21 cellular contexts compared by ENCODE assay signal in genomic region chr1:109443476-109443875, GRCh38. TPM values are rescaled to one million over a fixed set of nuclear protein-coding genes. Genes with fewer than 3 reads are reported as not detected.
DNase-seq lines count a peak whose midpoint lies in the region; ATAC-seq and TF ChIP-seq lines count a peak whose summit lies in the region.
"Had no signal": no experiment of that assay in that cellular context is flagged by ENCODE, and none has a peak within 500 bp of the region (broad histone marks: within the 10 kb centered on the region; RNA-seq: fewer than 3 reads in every experiment).

No MANE protein-coding gene starts in this region.

- intact Hi-C loops in thyroid gland (cut with DNase I) = no loop called here

- 62 to 71% methylated on average over 2 of the region's 2 CpGs for WGBS in thyroid gland, 2 donors

- H3K27ac ChIP-seq in thyroid gland = no peak overlapping the region
- H3K27ac ChIP-seq: A549; BLaER1 treated with 17β-estradiol and CSF1 and Interleukin-3, amounts not matched to agents 10 nM and 100 nM had no signal

- peak overlapping the region; percentile 8 for H3K9ac ChIP-seq in adipocyte (ENCODE audit: low read length)
- H3K9ac ChIP-seq: BLaER1 treated with 17β-estradiol and CSF1 and Interleukin-3, amounts not matched to agents 10 nM and 100 nM had no signal

- H3K36me3 ChIP-seq in adipocyte (ENCODE audit: control insufficient read depth, insufficient read depth, low read length, severe bottlenecking) = no peaks in the 10 kb centered on the region
- no peaks in the 10 kb centered on the region for H3K36me3 ChIP-seq in thyroid gland
- H3K36me3 ChIP-seq: BE2C; BLaER1 treated with 17β-estradiol and CSF1 and Interleukin-3, amounts not matched to agents 10 nM and 100 nM; HAP-1 had no signal

- TF ChIP-seq CTCF in fibroblast of villous mesenchyme (IDR thresholded peaks at IDR 0.05; ENCODE audit: insufficient read depth, low read depth, low read length) (no peak), thyroid gland (IDR thresholded peaks at IDR 0.05) (no peak)

- H3K4me3 ChIP-seq in adipocyte (ENCODE audit: low read length) (peak overlapping the region; percentile 35), fibroblast of villous mesenchyme (ENCODE audit: low read depth, low read length) (no peak overlapping the region), thyroid gland (replicated peaks in 1 of 3) (no peak overlapping the region)
- H3K4me3 ChIP-seq: A549; BLaER1 treated with 17β-estradiol and CSF1 and Interleukin-3, amounts not matched to agents 10 nM and 100 nM; GM12878; HAP-1 had no signal

- DNase-seq in ELF-1 (ENCODE audit: low read depth, low spot score) = peak; percentile 21
- no peak for DNase-seq in adipocyte (ENCODE audit: low read depth)
- DNase-seq in fibroblast of villous mesenchyme (ENCODE audit: low read depth) = peak; percentile 62
- DNase-seq in NCI-H2196 (lab: John Stamatoyannopoulos, UW; ENCODE audit: unreplicated experiment) = no peak
- DNase-seq in thyroid gland = no peak
- DNase-seq: 8988T; ACHN; AML-193; BE2C; Caco-2; CD8-positive, alpha-beta T cell; DMS153; DND-41; GDM1; GOT3; HFFc6 had no signal

- no peaks in the 10 kb centered on the region for H3K27me3 ChIP-seq in adipocyte (replicated peaks; ENCODE audit: control insufficient read depth, insufficient read depth, low read length)
- H3K27me3 ChIP-seq in thyroid gland = no peaks in the 10 kb centered on the region
- H3K27me3 ChIP-seq: BE2C; BLaER1 treated with 17β-estradiol and CSF1 and Interleukin-3, amounts not matched to agents 10 nM and 100 nM had no signal

- no peaks in the 10 kb centered on the region for H3K9me3 ChIP-seq in adipocyte (ENCODE audit: control insufficient read depth, low read length)
- no peaks in the 10 kb centered on the region for H3K9me3 ChIP-seq in thyroid gland
- H3K9me3 ChIP-seq: A549, BE2C, Caco-2, HAP-1 had no signal

- no peak for ATAC-seq in GM21528 (IDR thresholded peaks at IDR 0.05; ENCODE audit: low FRiP score, unreplicated experiment)
- ATAC-seq: A549; CD8-positive, alpha-beta T cell; GM12878 had no signal

- H3K4me1 ChIP-seq in adipocyte (ENCODE audit: control insufficient read depth, insufficient read depth, low read length) (peaks cover 58% of the 10 kb centered on the region), thyroid gland (no peaks in the 10 kb centered on the region)
- H3K4me1 ChIP-seq: A549, Caco-2 had no signal

- no peak for TF ChIP-seq POLR2A in thyroid gland (IDR thresholded peaks at IDR 0.05)

RNA-seq across cellular contexts. Expression of gene PSMA5, which starts 17.2 kb away (rescaled TPM):
- 70.2 and 119 TPM in 2 replicates for total RNA-seq in fibroblast of villous mesenchyme
- 10 to 100 TPM; 25.1 to 35.7 (median 28.0) TPM for total RNA-seq in thyroid gland

RNA-seq across cellular contexts. Expression of gene SYPL2, which starts 22.9 kb away (rescaled TPM):
- total RNA-seq in fibroblast of villous mesenchyme (4.5 and 10.8 TPM in 2 replicates), thyroid gland (10 to 100 TPM in 1 of 4 donors, 1 to 10 TPM in 3; 7.9 to 12.4 (median 9.1) TPM)
- total RNA-seq: CD8-positive, alpha-beta T cell had no signal

RNA-seq across cellular contexts. Expression of gene ATXN7L2, which starts 40.2 kb away (rescaled TPM):
- 3.9 and 4.7 TPM in 2 replicates for total RNA-seq in fibroblast of villous mesenchyme
- 10 to 100 TPM in 1 of 4 donors, 1 to 10 TPM in 3; 5.8 to 11.7 (median 8.4) TPM for total RNA-seq in thyroid gland

RNA-seq across cellular contexts. Expression of gene SORT1, which starts 45.8 kb away (rescaled TPM):
- total RNA-seq in fibroblast of villous mesenchyme = 38.4 and 41.9 TPM in 2 replicates
- 100 to 1,000 TPM in 3 of 4 donors, 10 to 100 TPM in 1; 65.7 to 152 (median 137) TPM for total RNA-seq in thyroid gland

RNA-seq across cellular contexts. Expression of gene CYB561D1, which starts 50.4 kb away (rescaled TPM):
- total RNA-seq in fibroblast of villous mesenchyme (4.7 and 6.1 TPM in 2 replicates), thyroid gland (10 to 100 TPM in 3 of 4 donors, 1 to 10 TPM in 1; 8.1 to 16.0 (median 12.2) TPM)

Comparison
In these comparisons a context has a peak if more than half of its experiments do, and no peak if none do; other contexts are left out.
1. DNase-seq: peak in ELF-1 (single experiment) and fibroblast of villous mesenchyme (single experiment); none in adipocyte (single experiment), NCI-H2196 (single experiment) and thyroid gland (0 of 2).